In the genomic region with DNA sequence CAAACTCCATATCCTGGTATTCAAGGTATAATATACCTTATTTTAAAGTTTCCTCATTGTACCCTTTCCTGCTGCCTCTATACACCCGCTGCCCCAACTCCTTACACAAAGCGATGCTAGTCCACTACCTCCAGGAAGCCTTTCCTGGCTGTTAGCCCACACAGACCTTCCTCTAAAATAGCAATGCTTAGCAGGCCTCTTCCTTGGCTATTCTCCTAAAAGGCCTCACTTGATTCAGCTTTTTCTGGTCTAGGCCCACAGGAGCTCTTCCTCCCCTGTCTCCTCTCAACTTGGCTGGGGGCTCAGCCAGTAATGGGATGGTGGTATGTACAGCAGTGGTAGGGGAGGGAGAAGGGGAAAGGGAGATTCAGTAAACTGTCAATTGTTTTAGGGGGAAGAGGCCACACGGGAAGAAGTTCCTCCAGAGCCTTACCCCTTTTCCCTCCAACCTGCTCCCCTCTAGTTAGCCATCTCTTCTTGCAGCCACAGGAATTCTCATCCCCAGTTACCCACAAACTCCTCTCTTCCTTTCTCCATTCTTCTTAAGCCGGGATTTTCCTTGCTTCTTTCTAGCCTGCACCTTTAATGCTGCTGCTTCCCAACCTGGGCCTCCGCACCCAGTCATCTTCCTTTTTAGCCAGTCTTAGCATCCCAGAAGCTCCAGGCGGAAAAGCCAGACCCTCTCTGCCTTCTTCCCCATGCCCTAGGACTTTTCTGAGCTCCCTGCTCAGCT, we compare ENCODE assay signal across 8 cellular contexts. TPM values are rescaled to one million over a fixed set of nuclear protein-coding genes. Genes with fewer than 3 reads are reported as not detected.
DNase-seq lines count a peak whose midpoint lies in the region; ATAC-seq and TF ChIP-seq lines count a peak whose summit lies in the region.

No MANE protein-coding gene starts in this region.

- DNase-seq in AG10803 (ENCODE audit: low read depth) (peak; percentile 41), Kasumi-1 (lab: John Stamatoyannopoulos, UW) (peak; percentile 38 to 50), colonic mucosa (peak; percentile 22), myocyte (ENCODE audit: low read depth) (peak; percentile 32), NCI-H2081 (lab: John Stamatoyannopoulos, UW) (no peak), DMS79 (lab: John Stamatoyannopoulos, UW) (no peak)
- no peak for DNase-seq in activated CD4-positive, alpha-beta T cell treated with anti-CD3 and anti-CD28 coated beads for 48 hours

- peaks cover 9% of the 10 kb centered on the region for H3K4me1 ChIP-seq in colonic mucosa

- H3K4me3 ChIP-seq in AG10803 (ENCODE audit: low read length) (peak overlapping the region; percentile 92), colonic mucosa (peak overlapping the region; percentile 60)

- H3K27me3 ChIP-seq in colonic mucosa: no peaks in the 10 kb centered on the region

- H3K36me3 ChIP-seq in colonic mucosa: no peaks in the 10 kb centered on the region

- intact Hi-C loops in colonic mucosa (cut with DNase I): no loop called here

- peak overlapping the region; percentile 87 for H3K27ac ChIP-seq in colonic mucosa

- no peak for ATAC-seq in HG03039 (IDR thresholded peaks at IDR 0.05; ENCODE audit: unreplicated experiment)

- H3K9ac ChIP-seq in colonic mucosa (ENCODE audit: low read depth in 2 of 2, low read length in 2 of 2): peak overlapping the region; percentile 98 to 99

- TF ChIP-seq CTCF in AG10803 (conservative IDR thresholded peaks at IDR 0.05; ENCODE audit: low read length): no peak
- no peak for TF ChIP-seq CTCF in colonic mucosa (IDR thresholded peaks at IDR 0.05)

- no peaks in the 10 kb centered on the region for H3K9me3 ChIP-seq in colonic mucosa

RNA-seq across cellular contexts. Expression of a gene that starts 2.6 kb away (rescaled TPM):
- 10 to 100 TPM; 49.3 to 55.8 TPM for total RNA-seq in colonic mucosa
- 97.9 and 104 TPM in 2 replicates for total RNA-seq in myocyte
- 58.6 TPM for polyA plus RNA-seq in myocyte (2012)

RNA-seq across cellular contexts. Expression of a gene that starts 2.7 kb away (rescaled TPM):
- total RNA-seq in colonic mucosa (100 to 1,000 TPM; 451 to 502 TPM), myocyte (345 and 386 TPM in 2 replicates)
- polyA plus RNA-seq in myocyte (2012): 394 TPM

RNA-seq across cellular contexts. Expression of a gene that starts 39.8 kb away (rescaled TPM):
- total RNA-seq in colonic mucosa (10 to 100 TPM; 18.3 to 19.0 TPM), myocyte (11.3 and 12.3 TPM in 2 replicates)
- polyA plus RNA-seq in myocyte (2012): 15.5 TPM

RNA-seq across cellular contexts. Expression of a gene that starts 53.3 kb away (rescaled TPM):
- total RNA-seq in colonic mucosa (10 to 100 TPM in 1 of 2 donors, 1 to 10 TPM in 1; 5.9 to 27.5 TPM), myocyte (0.52 and 0.59 TPM in 2 replicates)
- 0.30 TPM for polyA plus RNA-seq in myocyte (2012)

Comparison
In these comparisons a context has a peak if more than half of its experiments do, and no peak if none do; other contexts are left out.
1. DNase-seq: peak in AG10803 (single experiment), Kasumi-1 (2 of 2), colonic mucosa (single experiment) and myocyte (single experiment); none in NCI-H2081 (0 of 2), DMS79 (single experiment) and activated CD4-positive, alpha-beta T cell treated with anti-CD3 and anti-CD28 coated beads for 48 hours (single experiment).